7 cellular contexts compared by ENCODE assay signal in the genomic region with DNA sequence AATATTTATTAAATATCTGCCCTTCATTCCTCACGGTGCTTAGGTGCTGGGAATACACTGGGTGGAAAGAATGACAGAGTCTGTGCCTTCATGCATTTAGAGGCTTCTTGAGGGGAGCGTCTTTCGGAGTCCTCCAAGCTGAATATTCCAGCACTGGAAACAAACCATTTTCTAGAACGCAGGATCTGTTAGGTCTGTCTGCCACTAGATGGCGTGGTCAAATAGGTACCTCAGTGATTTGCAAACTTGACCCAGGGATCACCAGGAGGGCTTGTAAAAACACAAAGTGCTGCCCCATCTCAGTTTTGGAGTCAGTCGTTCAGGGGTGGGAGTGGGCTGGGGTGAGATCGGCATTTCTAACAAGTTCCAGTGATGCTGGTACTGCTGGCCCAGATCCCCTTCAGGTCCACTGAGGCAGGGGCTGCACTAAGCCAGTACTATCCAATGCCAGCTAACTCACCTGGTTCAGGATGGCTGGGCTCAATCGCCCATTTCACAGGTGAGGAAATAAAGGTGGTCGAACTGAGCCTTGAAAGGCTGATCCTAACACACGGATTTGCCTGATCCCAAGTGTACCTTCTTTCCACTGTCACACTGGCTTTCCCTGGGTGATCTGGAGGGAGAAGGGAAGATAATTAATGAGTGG. TPM values are rescaled to one million over a fixed set of nuclear protein-coding genes. Genes with fewer than 3 reads are reported as not detected.
DNase-seq lines count a peak whose midpoint lies in the region; ATAC-seq, FAIRE-seq and TF ChIP-seq lines count a peak whose summit lies in the region.

No MANE protein-coding gene starts in this region.

- no peak overlapping the region for H3K4me3 ChIP-seq in WERI-Rb-1 (ENCODE audit: low read depth, low read length)
- no peak overlapping the region for H3K4me3 ChIP-seq in right atrium auricular region

- H3K27me3 ChIP-seq in WERI-Rb-1 (ENCODE audit: insufficient read depth, low read depth, severe bottlenecking) (no peaks in the 10 kb centered on the region), right atrium auricular region (no peaks in the 10 kb centered on the region)

- FAIRE-seq in urothelium cell line (lab: Jason Lieb, UNC): no peak

- H3K9me3 ChIP-seq in WERI-Rb-1 (ENCODE audit: severe bottlenecking): no peaks in the 10 kb centered on the region
- H3K9me3 ChIP-seq in right atrium auricular region: no peaks in the 10 kb centered on the region

- DNase-seq in GDM1 (lab: John Stamatoyannopoulos, UW) (peak; percentile 3), Kasumi-1 (lab: John Stamatoyannopoulos, UW) (peak; percentile 43 to 60), WERI-Rb-1 (peak; percentile 37), right atrium auricular region (ENCODE audit: low spot score) (no peak), urothelium cell line (ENCODE audit: low spot score) (peak; percentile 50)

- ATAC-seq in HG03439 (IDR thresholded peaks at IDR 0.05; ENCODE audit: unreplicated experiment) (no peak), GM18517 (IDR thresholded peaks at IDR 0.05; ENCODE audit: unreplicated experiment) (no peak)

- H3K36me3 ChIP-seq in WERI-Rb-1 (no peaks in the 10 kb centered on the region), right atrium auricular region (no peaks in the 10 kb centered on the region)

- H3K4me1 ChIP-seq in right atrium auricular region: no peaks in the 10 kb centered on the region

- no peak overlapping the region for H3K27ac ChIP-seq in WERI-Rb-1
- no peak overlapping the region for H3K27ac ChIP-seq in right atrium auricular region

- TF ChIP-seq CTCF in WERI-Rb-1 (IDR thresholded peaks at IDR 0.05; ENCODE audit: low read depth, low read length) (peak; percentile 79), right atrium auricular region (IDR thresholded peaks at IDR 0.05) (peak; percentile 36 to 62)

RNA-seq across cellular contexts. Expression of a gene that starts 14.8 kb away (rescaled TPM):
- total RNA-seq in right atrium auricular region: 1 to 10 TPM; 4.8 to 8.4 TPM
